1 cellular context compared by ENCODE assay signal in genomic region chr16:88811850-88812736, GRCh38.
A peak's percentile ranks its signal among the peaks of the same experiment; 100 is the strongest.
TF ChIP-seq lines count a peak whose summit lies in the region.

Gene APRT (minus strand): TSS chr16:88811928. CDS start chr16:88811899, 29 bp downstream.

TF ChIP-seq in HepG2, 621 proteins besides CTCF, POLR2A, EP300 and RAD21 (continued from another document and continues in another):
- no peak for TF ChIP-seq SNAPC4 (CRISPR knock-in tag; IDR thresholded peaks at IDR 0.05)
- no peak for TF ChIP-seq RBM39 (IDR thresholded peaks at IDR 0.05; ENCODE audit: low read depth, low read length, poor library complexity, severe bottlenecking)
- no peak; the same call in 1 of the 2 replicates for TF ChIP-seq ZNF558 (CRISPR knock-in tag; IDR thresholded peaks at IDR 0.05; ENCODE audit: borderline replicate concordance)
- peak; percentile 47; the same call in 1 of the 2 replicates for TF ChIP-seq ZBTB25 (CRISPR knock-in tag; IDR thresholded peaks at IDR 0.05)
- 0 out of 2 replicates have a peak, but pooled peaks have one; percentile 10 for TF ChIP-seq ZBTB8A (CRISPR knock-in tag; IDR thresholded peaks at IDR 0.05; ENCODE audit: borderline replicate concordance, low read depth)
- no peak for TF ChIP-seq HNF1A (IDR thresholded peaks at IDR 0.05; ENCODE audit: low read depth)
- peak; percentile 58; the same call in 1 of the 2 replicates for TF ChIP-seq HNF1A (CRISPR knock-in tag; IDR thresholded peaks at IDR 0.05; ENCODE audit: borderline replicate concordance)
- TF ChIP-seq DPF2 (CRISPR knock-in tag; IDR thresholded peaks at IDR 0.05; ENCODE audit: borderline replicate concordance, low read depth): no peak; the same call in 1 of the 2 replicates
- TF ChIP-seq ATAD3A (CRISPR knock-in tag; IDR thresholded peaks at IDR 0.05): no peak
- peak; percentile 95 for TF ChIP-seq ZNF674 (CRISPR knock-in tag; IDR thresholded peaks at IDR 0.05; ENCODE audit: low read depth)
- TF ChIP-seq ZNF251 (CRISPR knock-in tag; IDR thresholded peaks at IDR 0.05): no peak
- TF ChIP-seq TFAP4 (IDR thresholded peaks at IDR 0.05; ENCODE audit: borderline replicate concordance, low read depth): peak; percentile 57; the same call in 1 of the 2 replicates
- TF ChIP-seq MBD4 (IDR thresholded peaks at IDR 0.05; ENCODE audit: borderline replicate concordance, low read length): no peak
- 0 out of 2 replicates have a peak, but pooled peaks have one; percentile 21 for TF ChIP-seq SNAPC5 (CRISPR knock-in tag; IDR thresholded peaks at IDR 0.05; ENCODE audit: borderline replicate concordance)
- TF ChIP-seq ZFX (CRISPR knock-in tag; IDR thresholded peaks at IDR 0.05; ENCODE audit: low read depth): peak; percentile 92
- peak; percentile 34; the same call in 1 of the 2 replicates for TF ChIP-seq ZBTB46 (CRISPR knock-in tag; IDR thresholded peaks at IDR 0.05; ENCODE audit: borderline replicate concordance)
- no peak; the same call in 1 of the 2 replicates for TF ChIP-seq ZNF574 (CRISPR knock-in tag; IDR thresholded peaks at IDR 0.05)
- TF ChIP-seq BCL6 (CRISPR knock-in tag; IDR thresholded peaks at IDR 0.05): 0 out of 2 replicates have a peak, but pooled peaks have one; percentile 3
- TF ChIP-seq FLYWCH1 (CRISPR knock-in tag; IDR thresholded peaks at IDR 0.05): no peak
- no peak for TF ChIP-seq ZNF512B (CRISPR knock-in tag; IDR thresholded peaks at IDR 0.05; ENCODE audit: borderline replicate concordance)
- TF ChIP-seq JARID2 (CRISPR knock-in tag; IDR thresholded peaks at IDR 0.05; ENCODE audit: insufficient replicate concordance): peak; percentile 68
- peak; percentile 59 for TF ChIP-seq ZNF609 (CRISPR knock-in tag; IDR thresholded peaks at IDR 0.05; ENCODE audit: borderline replicate concordance)
- peak; percentile 55 for TF ChIP-seq KDM5B (CRISPR knock-in tag; IDR thresholded peaks at IDR 0.05; ENCODE audit: borderline replicate concordance)
- no peak; the same call in 1 of the 2 replicates for TF ChIP-seq ZNF660 (CRISPR knock-in tag; IDR thresholded peaks at IDR 0.05; ENCODE audit: borderline replicate concordance, low read depth)
- TF ChIP-seq ZNF264 (CRISPR knock-in tag; IDR thresholded peaks at IDR 0.05): no peak
- peak; percentile 98 for TF ChIP-seq POLR2G (IDR thresholded peaks at IDR 0.05; ENCODE audit: low read depth, low read length)
- TF ChIP-seq TARDBP (CRISPR knock-in tag; IDR thresholded peaks at IDR 0.05): peak; percentile 75
